Comparison of ENCODE assay signal across 8 cellular contexts in the genomic region with DNA sequence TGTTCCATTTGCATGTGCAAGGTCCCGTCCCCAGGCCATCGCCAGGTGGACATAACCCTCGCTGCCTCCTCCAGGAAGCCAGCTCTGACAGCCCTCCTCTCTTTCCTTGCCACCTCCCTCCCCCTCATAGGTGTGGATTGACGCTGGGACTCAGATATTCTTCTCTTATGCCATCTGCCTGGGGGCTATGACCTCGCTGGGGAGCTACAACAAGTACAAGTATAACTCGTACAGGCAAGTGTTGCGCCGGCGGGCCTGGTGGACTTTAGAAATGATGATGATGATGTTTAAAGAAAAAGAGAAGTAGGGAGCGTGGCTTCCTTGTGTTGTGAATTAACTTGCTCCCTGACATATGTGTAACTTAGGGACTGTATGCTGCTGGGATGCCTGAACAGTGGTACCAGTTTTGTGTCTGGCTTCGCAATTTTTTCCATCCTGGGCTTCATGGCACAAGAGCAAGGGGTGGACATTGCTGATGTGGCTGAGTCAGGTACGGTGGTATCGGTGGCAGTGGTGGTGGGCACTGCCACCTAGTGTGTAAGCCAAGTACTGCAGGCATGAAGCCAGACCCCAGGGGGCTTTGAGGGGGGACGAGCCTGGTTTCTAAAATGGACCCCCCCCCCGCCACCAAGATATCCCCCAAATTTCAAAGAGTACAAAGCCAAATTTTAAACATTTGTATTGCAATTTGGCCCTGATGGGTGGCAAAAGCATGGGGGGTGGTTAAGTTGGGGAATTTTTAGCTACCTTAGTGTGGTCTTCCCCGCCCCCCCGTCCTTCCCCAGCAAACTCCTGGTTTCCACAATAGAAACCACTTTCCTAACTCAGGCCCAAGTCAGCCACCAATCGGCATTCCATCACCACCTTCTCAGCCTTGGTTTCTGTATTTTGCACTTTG.
A peak's percentile ranks its signal among the peaks of the same experiment; 100 is the strongest.
DNase-seq lines count a peak whose midpoint lies in the region; ATAC-seq and TF ChIP-seq lines count a peak whose summit lies in the region.

No MANE protein-coding gene starts in this region.

- no peak for ATAC-seq in HG02840 (IDR thresholded peaks at IDR 0.05; ENCODE audit: low FRiP score, unreplicated experiment)

- peak overlapping the region; percentile 63 for H3K27ac Mint-ChIP-seq in activated T-helper 1 cell treated with anti-CD3 and anti-CD28 coated beads, Interleukin-12 subunit alpha, Interleukin-12 subunit beta, Interleukin-2, Interleukin-4 antibody, amounts not matched to agents 30 ng/mL and 10 ng/mL and 1 ng/mL, durations not matched to agents 14 hours and 24 hours and 36 hours

- peaks cover 18% of the 10 kb centered on the region for H3K4me1 ChIP-seq in ovary (ENCODE audit: insufficient read depth)

- H3K4me1 Mint-ChIP-seq in activated T-helper 1 cell treated with anti-CD3 and anti-CD28 coated beads, Interleukin-12 subunit alpha, Interleukin-12 subunit beta, Interleukin-2, Interleukin-4 antibody, amounts not matched to agents 30 ng/mL and 10 ng/mL and 1 ng/mL, durations not matched to agents 14 hours and 24 hours and 36 hours (ENCODE audit: low read depth) = peaks cover under 1% of the 10 kb centered on the region

- intact Hi-C loops in activated T-helper 1 cell treated with anti-CD3 and anti-CD28 coated beads, Interleukin-12 subunit alpha, Interleukin-12 subunit beta, Interleukin-2, Interleukin-4 antibody, amounts not matched to agents 30 ng/mL and 10 ng/mL and 1 ng/mL, durations not matched to agents 14 hours and 24 hours and 36 hours (cut with micrococcal nuclease) = loop anchor here (1.0 to 2.0 kb wide), 4 partner anchors 66 to 571 kb away; partner anchors contain the start of gene SLC6A6
- intact Hi-C loops in ovary (cut with DNase I) = loop anchor here in 3 of 4 donors (2.0 to 5.0 kb wide), 4 partner anchors 206 to 266 kb away; no protein-coding TSS in a partner anchor

- TF ChIP-seq CTCF in fibroblast of pulmonary artery (IDR thresholded peaks at IDR 0.05; ENCODE audit: low read length, missing control alignments) (peak; percentile 84), ovary (IDR thresholded peaks at IDR 0.05) (peak; percentile 50 to 94 (median 87))

- peaks cover 7% of the 10 kb centered on the region for H3K36me3 Mint-ChIP-seq in activated T-helper 1 cell treated with anti-CD3 and anti-CD28 coated beads, Interleukin-12 subunit alpha, Interleukin-12 subunit beta, Interleukin-2, Interleukin-4 antibody, amounts not matched to agents 30 ng/mL and 10 ng/mL and 1 ng/mL, durations not matched to agents 14 hours and 24 hours and 36 hours (ENCODE audit: low read depth)

- TF ChIP-seq POLR2A in ovary (IDR thresholded peaks at IDR 0.05) = peak; percentile 18

- H3K27me3 Mint-ChIP-seq in activated T-helper 1 cell treated with anti-CD3 and anti-CD28 coated beads, Interleukin-12 subunit alpha, Interleukin-12 subunit beta, Interleukin-2, Interleukin-4 antibody, amounts not matched to agents 30 ng/mL and 10 ng/mL and 1 ng/mL, durations not matched to agents 14 hours and 24 hours and 36 hours (ENCODE audit: insufficient read depth) = no peaks in the 10 kb centered on the region

- DNase-seq in DMS79 treated with DMSO at 0.1 percent for 48 hours (lab: John Stamatoyannopoulos, UW) (peak; percentile 9), DMS79 (lab: John Stamatoyannopoulos, UW) (no peak), NCI-H748 (lab: John Stamatoyannopoulos, UW; ENCODE audit: unreplicated experiment) (peak; percentile 43), fibroblast of pulmonary artery (ENCODE audit: low read depth) (peak; percentile 48), ovary (peak in 4 of 5 donors; percentile 62 to 73 (median 69)), NCI-H128 (lab: John Stamatoyannopoulos, UW; ENCODE audit: unreplicated experiment) (no peak)
- peak; percentile 23 for DNase-seq in activated T-helper 1 cell treated with anti-CD3 and anti-CD28 coated beads, Interleukin-12 subunit alpha, Interleukin-12 subunit beta, Interleukin-2, Interleukin-4 antibody, amounts not matched to agents 30 ng/mL and 10 ng/mL and 1 ng/mL, durations not matched to agents 14 hours and 24 hours and 36 hours (ENCODE audit: low spot score)

- no peaks in the 10 kb centered on the region for H3K36me3 ChIP-seq in ovary

- no peak overlapping the region for H3K4me3 Mint-ChIP-seq in activated T-helper 1 cell treated with anti-CD3 and anti-CD28 coated beads, Interleukin-12 subunit alpha, Interleukin-12 subunit beta, Interleukin-2, Interleukin-4 antibody, amounts not matched to agents 30 ng/mL and 10 ng/mL and 1 ng/mL, durations not matched to agents 14 hours and 24 hours and 36 hours

- 67 to 70% (median 67%) methylated on average over 18 of the region's 18 CpGs for WGBS in ovary, 3 donors

- no peak overlapping the region for H3K4me3 ChIP-seq in fibroblast of pulmonary artery (replicated peaks; ENCODE audit: low read depth, low read length)
- H3K4me3 ChIP-seq in ovary = no peak overlapping the region

- no peaks in the 10 kb centered on the region for H3K9me3 Mint-ChIP-seq in activated T-helper 1 cell treated with anti-CD3 and anti-CD28 coated beads, Interleukin-12 subunit alpha, Interleukin-12 subunit beta, Interleukin-2, Interleukin-4 antibody, amounts not matched to agents 30 ng/mL and 10 ng/mL and 1 ng/mL, durations not matched to agents 14 hours and 24 hours and 36 hours

- peak overlapping the region; percentile 44 to 65 for H3K27ac ChIP-seq in ovary

- TF ChIP-seq EP300 in ovary (IDR thresholded peaks at IDR 0.05) = no peak

- H3K27me3 ChIP-seq in ovary = no peaks in the 10 kb centered on the region

- no peaks in the 10 kb centered on the region for H3K9me3 ChIP-seq in ovary

Comparison
In these comparisons a context has a peak if more than half of its experiments do, and no peak if none do; other contexts are left out.
1. DNase-seq: peak in DMS79 treated with DMSO at 0.1 percent for 48 hours (single experiment), NCI-H748 (single experiment), activated T-helper 1 cell treated with anti-CD3 and anti-CD28 coated beads, Interleukin-12 subunit alpha, Interleukin-12 subunit beta, Interleukin-2, Interleukin-4 antibody, amounts not matched to agents 30 ng/mL and 10 ng/mL and 1 ng/mL, durations not matched to agents 14 hours and 24 hours and 36 hours (single experiment), fibroblast of pulmonary artery (single experiment) and ovary (4 of 5); none in DMS79 (single experiment) and NCI-H128 (single experiment).